In genomic region chr12:85509857-85510256, GRCh38 we compare ENCODE assay signal across 9 cellular contexts.
A peak's percentile ranks its signal among the peaks of the same experiment; 100 is the strongest.
DNase-seq lines count a peak whose midpoint lies in the region; ATAC-seq lines count a peak whose summit lies in the region.
"Had no signal": no experiment of that assay in that cellular context is flagged by ENCODE, and none has a peak within 500 bp of the region (broad histone marks: within the 10 kb centered on the region; RNA-seq: fewer than 3 reads in every experiment).

No MANE protein-coding gene starts in this region.

- ATAC-seq in GM19372 (IDR thresholded peaks at IDR 0.05; ENCODE audit: low read depth, unreplicated experiment) (peak; percentile 82), HG02870 (IDR thresholded peaks at IDR 0.05; ENCODE audit: unreplicated experiment) (peak; percentile 96)
- ATAC-seq in stimulated activated naive B cell treated with anti-CD40 and anti-IgM and Interleukin-4, amounts not matched to agents 10 μg/mL and 1 μg/mL and 100 μg/mL, for 72 hours (replicated peaks): peak; percentile 81 to 86

- DNase-seq in KBM-7 (peak; percentile 25), globus pallidus (ENCODE audit: low spot score) (no peak), ACHN (no peak)
- no peak for DNase-seq in stimulated activated naive B cell treated with anti-CD40 and anti-IgM and Interleukin-4, amounts not matched to agents 10 μg/mL and 1 μg/mL and 100 μg/mL, for 72 hours
- no peak for DNase-seq in activated T-cell treated with anti-CD3 and anti-CD28 coated beads, Interleukin-2, amount 50 U/mL, for 48 hours
- DNase-seq: occipital lobe, T-helper 2 cell had no signal

- no peaks in the 10 kb centered on the region for H3K27me3 Mint-ChIP-seq in stimulated activated naive B cell treated with anti-CD40 and anti-IgM and Interleukin-4, amounts not matched to agents 10 μg/mL and 1 μg/mL and 100 μg/mL, for 72 hours

- peaks cover 4 to 11% of the 10 kb centered on the region in 2 donors for H3K4me1 Mint-ChIP-seq in stimulated activated naive B cell treated with anti-CD40 and anti-IgM and Interleukin-4, amounts not matched to agents 10 μg/mL and 1 μg/mL and 100 μg/mL, for 72 hours

- H3K4me3 Mint-ChIP-seq in stimulated activated naive B cell treated with anti-CD40 and anti-IgM and Interleukin-4, amounts not matched to agents 10 μg/mL and 1 μg/mL and 100 μg/mL, for 72 hours: no peak overlapping the region

- no peaks in the 10 kb centered on the region for H3K36me3 Mint-ChIP-seq in stimulated activated naive B cell treated with anti-CD40 and anti-IgM and Interleukin-4, amounts not matched to agents 10 μg/mL and 1 μg/mL and 100 μg/mL, for 72 hours

- H3K9me3 Mint-ChIP-seq in stimulated activated naive B cell treated with anti-CD40 and anti-IgM and Interleukin-4, amounts not matched to agents 10 μg/mL and 1 μg/mL and 100 μg/mL, for 72 hours: peaks cover 0 to 2% of the 10 kb centered on the region in 2 donors

- in situ Hi-C loops in KBM-7 (cut with MboI; ENCODE audit: low pct_unique_long_range_greater_than_20kb, low sequenced_read_pairs): no loop called here
- in situ Hi-C loops in ACHN (cut with HindIII; ENCODE audit: low pct_ligation_motif_present, low pct_unique_long_range_greater_than_20kb, low sequenced_read_pairs): no loop called here

- H3K27ac Mint-ChIP-seq in stimulated activated naive B cell treated with anti-CD40 and anti-IgM and Interleukin-4, amounts not matched to agents 10 μg/mL and 1 μg/mL and 100 μg/mL, for 72 hours: no peak overlapping the region
